In genomic region chr12:12655061-12655460, GRCh38 we compare ENCODE assay signal across 20 cellular contexts. TPM values are rescaled to one million over a fixed set of nuclear protein-coding genes. Genes with fewer than 3 reads are reported as not detected.
"Had no signal": no experiment of that assay in that cellular context is flagged by ENCODE, and none has a peak within 500 bp of the region (broad histone marks: within the 10 kb centered on the region; RNA-seq: fewer than 3 reads in every experiment).

No MANE protein-coding gene starts in this region.

- DNase-seq: activated CD4-positive, alpha-beta memory T cell treated with anti-CD3 and anti-CD28 coated beads, Interleukin-2, amount 10 ng/mL, durations not matched to agents 7 days and 5 days; activated CD4-positive, alpha-beta T cell treated with anti-CD3 and anti-CD28 coated beads for 48 hours; activated CD4-positive, CD25-positive, alpha-beta regulatory T cell; activated naive CD4-positive, alpha-beta T cell treated with Interleukin-2 at 50 U/mL for 16 hours; activated naive CD8-positive, alpha-beta T cell treated with anti-CD3 and anti-CD28 coated beads, Interleukin-2, amount 50 U/mL, for 24 hours; activated T-cell treated with anti-CD3 and anti-CD28 coated beads, Interleukin-2, amount 50 U/mL, for 1 hour; aorta; kidney glomerular epithelial cell; left ventricle myocardium inferior; naive thymus-derived CD4-positive, alpha-beta T cell; stimulated activated CD4-positive, alpha-beta T cell treated with anti-CD3 and anti-CD28 coated beads, Interleukin-12 subunit alpha, Interleukin-12 subunit beta, amount 100 ng/mL, for 4 hours; stimulated activated CD4-positive, alpha-beta T cell treated with anti-CD3 and anti-CD28 coated beads, Interleukin-1b, Interleukin-23, amount 100 ng/mL, for 48 hours; stimulated activated CD8-positive, alpha-beta memory T cell treated with anti-CD3 and anti-CD28 coated beads, Interleukin-4, amount 100 ng/mL, for 48 hours; stimulated activated naive CD4-positive, alpha-beta T cell; T-helper 1 cell; T1000; tibial artery had no signal

- H3K27me3 Mint-ChIP-seq: activated CD4-positive, alpha-beta memory T cell treated with anti-CD3 and anti-CD28 coated beads, Interleukin-2, amount 10 ng/mL, durations not matched to agents 7 days and 5 days; activated naive CD8-positive, alpha-beta T cell treated with anti-CD3 and anti-CD28 coated beads, Interleukin-2, amount 50 U/mL, for 24 hours; naive thymus-derived CD4-positive, alpha-beta T cell had no signal

- H3K27ac Mint-ChIP-seq: activated CD4-positive, alpha-beta memory T cell treated with anti-CD3 and anti-CD28 coated beads, Interleukin-2, amount 10 ng/mL, durations not matched to agents 7 days and 5 days had no signal

- H3K4me3 Mint-ChIP-seq: activated CD4-positive, alpha-beta memory T cell treated with anti-CD3 and anti-CD28 coated beads, Interleukin-2, amount 10 ng/mL, durations not matched to agents 7 days and 5 days had no signal

- H3K4me3 ChIP-seq: breast epithelium, left ventricle myocardium inferior, tibial artery had no signal

RNA-seq across cellular contexts. Expression of gene GPR19, which starts 40.9 kb away (rescaled TPM):
- total RNA-seq: left ventricle myocardium inferior, posterior vena cava, subcutaneous adipose tissue had no signal
